In genomic region chr12:124458992-124459851, GRCh38 we compare ENCODE assay signal across 14 cellular contexts.
DNase-seq lines count a peak whose midpoint lies in the region; ATAC-seq and TF ChIP-seq lines count a peak whose summit lies in the region.
"Had no signal": no experiment of that assay in that cellular context is flagged by ENCODE, and none has a peak within 500 bp of the region (broad histone marks: within the 10 kb centered on the region; RNA-seq: fewer than 3 reads in every experiment).

No MANE protein-coding gene starts in this region.

- H3K4me1 ChIP-seq in left ventricle myocardium inferior (peaks cover 54% of the 10 kb centered on the region), right atrium auricular region (peaks cover 0 to 52% of the 10 kb centered on the region in 2 donors), vagina (peaks cover 43% of the 10 kb centered on the region)

- peaks cover 43% of the 10 kb centered on the region for H3K36me3 ChIP-seq in left ventricle myocardium inferior
- H3K36me3 ChIP-seq in right atrium auricular region = peaks cover 43% of the 10 kb centered on the region
- H3K36me3 ChIP-seq in vagina = peaks cover 0 to 19% of the 10 kb centered on the region in 2 donors

- H3K27ac Mint-ChIP-seq in chondrocyte (ENCODE audit: unreplicated experiment) (peak overlapping the region; percentile 41), nephron progenitor cell (peak overlapping the region; percentile 9)
- H3K27ac Mint-ChIP-seq in activated T-cell treated with anti-CD3 and anti-CD28 coated beads, Interleukin-2, amount 50 U/mL, for 72 hours = no peak overlapping the region

- TF ChIP-seq POLR2A in vagina (IDR thresholded peaks at IDR 0.05) = no peak

- H3K9me3 ChIP-seq in left ventricle myocardium inferior (replicated peaks) (no peaks in the 10 kb centered on the region), right atrium auricular region (no peaks in the 10 kb centered on the region), vagina (no peaks in the 10 kb centered on the region)

- intact Hi-C loops in left ventricle myocardium inferior (cut with micrococcal nuclease) = no loop called here
- intact Hi-C loops in vagina (cut with DNase I) = no loop called here

- H3K4me3 Mint-ChIP-seq in chondrocyte (ENCODE audit: unreplicated experiment) (no peak overlapping the region), nephron progenitor cell (no peak overlapping the region)
- no peak overlapping the region for H3K4me3 Mint-ChIP-seq in activated T-cell treated with anti-CD3 and anti-CD28 coated beads, Interleukin-2, amount 50 U/mL, for 72 hours

- no peak for DNase-seq in left ventricle myocardium inferior
- DNase-seq in right atrium auricular region (ENCODE audit: low spot score) = no peak
- DNase-seq in chondrocyte (ENCODE audit: low spot score) = peak; percentile 65
- no peak for DNase-seq in nephron progenitor cell
- DNase-seq in vagina (ENCODE audit: extremely low spot score in 2 of 2) = no peak
- no peak for DNase-seq in left lobe of liver (ENCODE audit: low spot score)
- DNase-seq in activated T-cell treated with anti-CD3 and anti-CD28 coated beads, Interleukin-2, amount 50 U/mL, for 72 hours = no peak
- DNase-seq: activated CD8-positive, alpha-beta memory T cell treated with anti-CD3 and anti-CD28 coated beads, Interleukin-2, amount 50 U/mL, for 4 hours; DMS153; NCI-H1694; NCI-H526; retina; stimulated activated CD4-positive, alpha-beta T cell treated with anti-CD3 and anti-CD28 coated beads, Interleukin-1b, Interleukin-23, amount 100 ng/mL, for 48 hours had no signal

- H3K27me3 Mint-ChIP-seq in chondrocyte (ENCODE audit: low read depth) (no peaks in the 10 kb centered on the region), nephron progenitor cell (ENCODE audit: low read depth, poor library complexity) (peaks cover 6% of the 10 kb centered on the region)
- no peaks in the 10 kb centered on the region for H3K27me3 Mint-ChIP-seq in activated T-cell treated with anti-CD3 and anti-CD28 coated beads, Interleukin-2, amount 50 U/mL, for 72 hours (ENCODE audit: low read depth)

- H3K27me3 ChIP-seq in left ventricle myocardium inferior (ENCODE audit: low read depth) (no peaks in the 10 kb centered on the region), right atrium auricular region (no peaks in the 10 kb centered on the region), vagina (no peaks in the 10 kb centered on the region)

- H3K36me3 Mint-ChIP-seq in chondrocyte (ENCODE audit: low read depth) (peaks cover 28% of the 10 kb centered on the region), nephron progenitor cell (ENCODE audit: low read depth) (peaks cover 28% of the 10 kb centered on the region)
- H3K36me3 Mint-ChIP-seq in activated T-cell treated with anti-CD3 and anti-CD28 coated beads, Interleukin-2, amount 50 U/mL, for 72 hours (ENCODE audit: insufficient read depth in 2 of 2) = peaks cover 5 to 9% of the 10 kb centered on the region in 2 donors

- H3K4me3 ChIP-seq in left ventricle myocardium inferior (no peak overlapping the region), right atrium auricular region (no peak overlapping the region), vagina (no peak overlapping the region)

- TF ChIP-seq CTCF in left ventricle myocardium inferior (IDR thresholded peaks at IDR 0.05; ENCODE audit: borderline replicate concordance) (no peak), right atrium auricular region (IDR thresholded peaks at IDR 0.05) (no peak), chondrocyte (IDR thresholded peaks at IDR 0.05) (no peak), nephron progenitor cell (IDR thresholded peaks at IDR 0.05) (no peak), vagina (IDR thresholded peaks at IDR 0.05) (no peak)

- peaks cover 35% of the 10 kb centered on the region for H3K4me1 Mint-ChIP-seq in chondrocyte (ENCODE audit: low read depth)
- peaks cover 25% of the 10 kb centered on the region for H3K4me1 Mint-ChIP-seq in nephron progenitor cell
- H3K4me1 Mint-ChIP-seq in activated T-cell treated with anti-CD3 and anti-CD28 coated beads, Interleukin-2, amount 50 U/mL, for 72 hours (ENCODE audit: low read depth) = peaks cover 39% of the 10 kb centered on the region

- H3K27ac ChIP-seq in left ventricle myocardium inferior (replicated peaks) (peak overlapping the region; percentile 93), right atrium auricular region (no peak overlapping the region), vagina (peak overlapping the region; percentile 92)

- H3K9me3 Mint-ChIP-seq in chondrocyte (ENCODE audit: low read depth) = no peaks in the 10 kb centered on the region
- peaks cover 5% of the 10 kb centered on the region for H3K9me3 Mint-ChIP-seq in nephron progenitor cell
- H3K9me3 Mint-ChIP-seq in activated T-cell treated with anti-CD3 and anti-CD28 coated beads, Interleukin-2, amount 50 U/mL, for 72 hours = no peaks in the 10 kb centered on the region

- ATAC-seq in HG02610 (IDR thresholded peaks at IDR 0.05; ENCODE audit: unreplicated experiment) (no peak), left lobe of liver (no peak)
- ATAC-seq in activated T-cell treated with anti-CD3 and anti-CD28 coated beads, Interleukin-2, amount 50 U/mL, for 72 hours (replicated peaks in 1 of 2) = no peak

Comparison
In these comparisons a context has a peak if more than half of its experiments do, and no peak if none do; other contexts are left out.
1. H3K27ac ChIP-seq: peak in left ventricle myocardium inferior (single experiment) and vagina (single experiment); none in right atrium auricular region (0 of 2).